15 cellular contexts compared by ENCODE assay signal in the genomic region with DNA sequence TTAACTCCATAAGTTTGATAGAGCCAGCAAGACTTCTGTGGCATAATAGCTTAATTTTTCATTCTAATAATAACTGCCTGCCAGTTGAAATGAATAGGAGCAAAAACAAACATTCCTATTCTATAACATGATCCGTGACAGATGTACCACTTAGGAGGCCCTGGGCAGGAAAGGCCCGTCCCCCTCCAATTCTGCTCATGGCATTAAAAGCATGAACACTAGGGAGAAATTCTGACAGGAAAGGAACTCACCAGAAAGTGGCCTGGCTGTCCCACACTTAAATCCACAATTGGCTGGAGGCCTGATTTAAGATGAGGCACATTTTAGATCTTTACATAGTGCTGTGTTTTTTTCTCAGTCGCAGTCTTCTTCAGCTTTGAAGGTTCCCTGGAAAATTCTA.
DNase-seq lines count a peak whose midpoint lies in the region; ATAC-seq and TF ChIP-seq lines count a peak whose summit lies in the region.
"Had no signal": no experiment of that assay in that cellular context is flagged by ENCODE, and none has a peak within 500 bp of the region (broad histone marks: within the 10 kb centered on the region; RNA-seq: fewer than 3 reads in every experiment).

No MANE protein-coding gene starts in this region.

- ATAC-seq in omental fat pad (ENCODE audit: low FRiP score): no peak
- ATAC-seq in HG02763 (IDR thresholded peaks at IDR 0.05; ENCODE audit: unreplicated experiment): no peak
- ATAC-seq: GM12878, Right ventricle myocardium inferior, SK-N-SH treated with all-trans-retinoic acid at 6 μM for 48 hours had no signal

- DNase-seq in COR-L47 (lab: John Stamatoyannopoulos, UW) (peak; percentile 26), DMS53 treated with DMSO at 0.1 percent for 48 hours (lab: John Stamatoyannopoulos, UW; ENCODE audit: unreplicated experiment) (peak; percentile 66), NCI-H2081 (lab: John Stamatoyannopoulos, UW) (peak; percentile 65 to 93), NCI-H748 treated with DMSO at 0.1 percent for 48 hours (lab: John Stamatoyannopoulos, UW) (peak; percentile 6), omental fat pad (ENCODE audit: low spot score) (no peak), germinal center (ENCODE audit: low spot score) (no peak), hippocampal formation (lab: John Stamatoyannopoulos, UW) (no peak)
- DNase-seq: CD4-positive, alpha-beta T cell; HCEC 1CT; MV-4-11; NCI-H526 had no signal

- TF ChIP-seq CTCF in omental fat pad (IDR thresholded peaks at IDR 0.05): no peak

Comparison
In these comparisons a context has a peak if more than half of its experiments do, and no peak if none do; other contexts are left out.
1. DNase-seq: peak in COR-L47 (single experiment), DMS53 treated with DMSO at 0.1 percent for 48 hours (single experiment), NCI-H2081 (2 of 2) and NCI-H748 treated with DMSO at 0.1 percent for 48 hours (single experiment); none in omental fat pad (single experiment), germinal center (single experiment) and hippocampal formation (0 of 2).